1 cellular context compared by ENCODE assay signal in genomic region chr12:75390156-75390898, GRCh38.
TF ChIP-seq lines count a peak whose summit lies in the region.

No MANE protein-coding gene starts in this region.

TF ChIP-seq in GM23338, 12 proteins besides CTCF, POLR2A, EP300 and RAD21 (continued from another document):
- TF ChIP-seq POLR2AphosphoS5 (IDR thresholded peaks at IDR 0.05; ENCODE audit: low read depth) (no peak), JUNB (IDR thresholded peaks at IDR 0.05; ENCODE audit: unreplicated experiment) (no peak), NANOG (IDR thresholded peaks at IDR 0.05; ENCODE audit: borderline replicate concordance) (no peak), REST (IDR thresholded peaks at IDR 0.05; ENCODE audit: unreplicated experiment) (no peak), ZNF114 (CRISPR knock-in tag; IDR thresholded peaks at IDR 0.05) (no peak)
